ENCODE assay signal across 15 cellular contexts in the genomic region with DNA sequence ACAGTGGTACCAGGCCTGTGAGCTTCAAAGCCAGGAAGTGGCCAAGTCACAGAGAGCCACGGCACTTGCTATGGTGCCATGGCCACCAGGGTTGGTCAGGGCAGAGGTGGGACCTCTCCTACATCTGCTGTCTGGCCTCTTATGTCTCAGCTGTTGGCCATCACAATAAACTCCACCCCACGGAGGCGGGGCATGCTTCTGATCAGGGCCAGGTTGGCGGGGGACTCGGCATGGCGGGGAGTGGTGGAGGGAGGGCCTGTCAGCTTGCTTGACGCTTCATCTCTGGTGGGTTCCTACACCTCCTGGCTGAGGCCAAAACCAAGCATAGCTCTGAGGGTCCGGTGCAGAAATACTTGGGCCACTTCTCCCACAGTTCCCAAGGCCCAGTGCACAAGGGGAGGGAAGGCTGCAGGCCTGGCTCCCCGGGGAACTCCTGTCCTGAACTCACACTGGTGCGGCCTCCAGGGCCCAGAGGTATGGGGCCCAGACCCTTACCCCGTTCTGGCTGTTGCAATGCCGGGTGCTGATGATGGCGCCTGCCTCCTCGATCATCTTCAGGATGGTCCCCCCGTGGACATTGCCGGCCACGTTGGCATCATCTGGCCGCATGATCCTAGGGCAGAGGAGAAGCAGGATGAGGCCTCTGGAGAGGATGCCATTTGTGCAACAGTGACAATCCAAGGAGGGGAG. TPM values are rescaled to one million over a fixed set of nuclear protein-coding genes. Genes with fewer than 3 reads are reported as not detected.
DNase-seq lines count a peak whose midpoint lies in the region; ATAC-seq and TF ChIP-seq lines count a peak whose summit lies in the region.
"Had no signal": no experiment of that assay in that cellular context is flagged by ENCODE, and none has a peak within 500 bp of the region (broad histone marks: within the 10 kb centered on the region; RNA-seq: fewer than 3 reads in every experiment).

No MANE protein-coding gene starts in this region.

- no peaks in the 10 kb centered on the region for H3K36me3 ChIP-seq in Caco-2 (ENCODE audit: control insufficient read depth, insufficient read depth, low read length)
- H3K36me3 ChIP-seq: tibial artery had no signal

- BruUV-seq in Caco-2 (replicated peaks; lab: Mats Ljungman, UMichigan) = no TSS peak

- no peak overlapping the region for H3K4me3 Mint-ChIP-seq in activated naive CD4-positive, alpha-beta T cell treated with anti-CD3 and anti-CD28 coated beads, Interleukin-2, amount 50 U/mL, for 24 hours
- H3K4me3 Mint-ChIP-seq in activated naive CD4-positive, alpha-beta T cell treated with anti-CD3 and anti-CD28 coated beads for 36 hours = no peak overlapping the region
- H3K4me3 Mint-ChIP-seq in WTC11 = no peak overlapping the region
- peak overlapping the region; percentile 59 to 82 (median 70) for H3K4me3 Mint-ChIP-seq in immature natural killer cell
- no peak overlapping the region for H3K4me3 Mint-ChIP-seq in stimulated activated naive B cell treated with anti-CD40 and anti-IgM and Interleukin-4, amounts not matched to agents 10 μg/mL and 1 μg/mL and 100 μg/mL, for 72 hours
- no peak overlapping the region for H3K4me3 Mint-ChIP-seq in Caco-2 (ENCODE audit: unreplicated experiment)
- H3K4me3 Mint-ChIP-seq: mesothelial cell of epicardium had no signal

- TF ChIP-seq CTCF in WTC11 (IDR thresholded peaks at IDR 0.05) (no peak), Caco-2 (IDR thresholded peaks at IDR 0.05; ENCODE audit: insufficient read depth in 1 of 2, low read depth in 1 of 2, low read length in 1 of 2, severe bottlenecking in 1 of 2, unreplicated experiment in 1 of 2) (no peak)

- H3K27me3 ChIP-seq in Caco-2 (replicated peaks; ENCODE audit: control insufficient read depth, insufficient read depth, low read length) = no peaks in the 10 kb centered on the region
- H3K27me3 ChIP-seq: tibial artery had no signal

- ATAC-seq in WTC11 (no peak), HG02610 (IDR thresholded peaks at IDR 0.05; ENCODE audit: unreplicated experiment) (no peak), HG03442 (IDR thresholded peaks at IDR 0.05; ENCODE audit: unreplicated experiment) (no peak)
- ATAC-seq in stimulated activated naive B cell treated with anti-CD40 and anti-IgM and Interleukin-4, amounts not matched to agents 10 μg/mL and 1 μg/mL and 100 μg/mL, for 72 hours (replicated peaks) = no peak

- H3K4me3 ChIP-seq in Caco-2 (ENCODE audit: low read depth, low read length) = no peak overlapping the region
- H3K4me3 ChIP-seq: tibial artery had no signal

- intact Hi-C loops in activated naive CD4-positive, alpha-beta T cell treated with anti-CD3 and anti-CD28 coated beads for 36 hours (cut with micrococcal nuclease) = loop anchor here (2.0 kb wide), 2 partner anchors 89 to 141 kb away; partner anchors contain the start of gene PLEKHG5
- intact Hi-C loops in Caco-2 (cut with micrococcal nuclease; ENCODE audit: unreplicated experiment) = no loop called here

- H3K9me3 Mint-ChIP-seq in activated naive CD4-positive, alpha-beta T cell treated with anti-CD3 and anti-CD28 coated beads, Interleukin-2, amount 50 U/mL, for 24 hours = no peaks in the 10 kb centered on the region
- no peaks in the 10 kb centered on the region for H3K9me3 Mint-ChIP-seq in activated naive CD4-positive, alpha-beta T cell treated with anti-CD3 and anti-CD28 coated beads for 36 hours
- H3K9me3 Mint-ChIP-seq in WTC11 = no peaks in the 10 kb centered on the region
- H3K9me3 Mint-ChIP-seq in immature natural killer cell = no peaks in the 10 kb centered on the region
- H3K9me3 Mint-ChIP-seq in stimulated activated naive B cell treated with anti-CD40 and anti-IgM and Interleukin-4, amounts not matched to agents 10 μg/mL and 1 μg/mL and 100 μg/mL, for 72 hours = no peaks in the 10 kb centered on the region
- no peaks in the 10 kb centered on the region for H3K9me3 Mint-ChIP-seq in Caco-2 (ENCODE audit: unreplicated experiment)
- H3K9me3 Mint-ChIP-seq: mesothelial cell of epicardium had no signal

- no peaks in the 10 kb centered on the region for H3K9me3 ChIP-seq in Caco-2
- H3K9me3 ChIP-seq: tibial artery had no signal

- POLR2A ChIA-PET in WTC11 (lab: Charles Lee) = no interaction called here
- POLR2A ChIA-PET in Caco-2 (lab: Charles Lee) = no interaction called here

- H3K4me1 Mint-ChIP-seq in activated naive CD4-positive, alpha-beta T cell treated with anti-CD3 and anti-CD28 coated beads, Interleukin-2, amount 50 U/mL, for 24 hours = peaks cover 21% of the 10 kb centered on the region
- peaks cover 17% of the 10 kb centered on the region for H3K4me1 Mint-ChIP-seq in activated naive CD4-positive, alpha-beta T cell treated with anti-CD3 and anti-CD28 coated beads for 36 hours (ENCODE audit: low read depth)
- peaks cover 22% of the 10 kb centered on the region for H3K4me1 Mint-ChIP-seq in WTC11
- H3K4me1 Mint-ChIP-seq in immature natural killer cell = peaks cover 24 to 31% of the 10 kb centered on the region in 2 donors
- H3K4me1 Mint-ChIP-seq in stimulated activated naive B cell treated with anti-CD40 and anti-IgM and Interleukin-4, amounts not matched to agents 10 μg/mL and 1 μg/mL and 100 μg/mL, for 72 hours = peaks cover 8 to 9% of the 10 kb centered on the region in 2 donors
- peaks cover 21% of the 10 kb centered on the region for H3K4me1 Mint-ChIP-seq in Caco-2 (ENCODE audit: low read depth, unreplicated experiment)

- H3K27ac Mint-ChIP-seq in activated naive CD4-positive, alpha-beta T cell treated with anti-CD3 and anti-CD28 coated beads, Interleukin-2, amount 50 U/mL, for 24 hours = peak overlapping the region; percentile 18
- no peak overlapping the region for H3K27ac Mint-ChIP-seq in activated naive CD4-positive, alpha-beta T cell treated with anti-CD3 and anti-CD28 coated beads for 36 hours
- H3K27ac Mint-ChIP-seq in WTC11 (peak overlapping the region; percentile 53; the same call in 1 of the 2 replicates), immature natural killer cell (peak overlapping the region; percentile 85 to 94 (median 88)), Caco-2 (ENCODE audit: unreplicated experiment) (no peak overlapping the region)
- peak overlapping the region; percentile 14 for H3K27ac Mint-ChIP-seq in stimulated activated naive B cell treated with anti-CD40 and anti-IgM and Interleukin-4, amounts not matched to agents 10 μg/mL and 1 μg/mL and 100 μg/mL, for 72 hours
- H3K27ac Mint-ChIP-seq: mesothelial cell of epicardium had no signal

- H3K27me3 Mint-ChIP-seq in activated naive CD4-positive, alpha-beta T cell treated with anti-CD3 and anti-CD28 coated beads, Interleukin-2, amount 50 U/mL, for 24 hours = no peaks in the 10 kb centered on the region
- H3K27me3 Mint-ChIP-seq in activated naive CD4-positive, alpha-beta T cell treated with anti-CD3 and anti-CD28 coated beads for 36 hours (ENCODE audit: low read depth) = no peaks in the 10 kb centered on the region
- no peaks in the 10 kb centered on the region for H3K27me3 Mint-ChIP-seq in WTC11 (ENCODE audit: low read depth)
- peaks cover 2 to 3% (median 2%) of the 10 kb centered on the region in 3 donors for H3K27me3 Mint-ChIP-seq in immature natural killer cell (ENCODE audit: low read depth in 3 of 3)
- no peaks in the 10 kb centered on the region for H3K27me3 Mint-ChIP-seq in stimulated activated naive B cell treated with anti-CD40 and anti-IgM and Interleukin-4, amounts not matched to agents 10 μg/mL and 1 μg/mL and 100 μg/mL, for 72 hours
- H3K27me3 Mint-ChIP-seq in Caco-2 (ENCODE audit: insufficient read depth, unreplicated experiment) = no peaks in the 10 kb centered on the region

- CTCF ChIA-PET in activated naive CD4-positive, alpha-beta T cell treated with anti-CD3 and anti-CD28 coated beads for 36 hours (lab: Charles Lee) = interaction anchor here (0.9 to 4.3 kb wide), 12 partner anchors 12 to 133 kb away, joined by 4 to 28 read pairs (median 4); no protein-coding TSS in a partner anchor
- CTCF ChIA-PET in WTC11 (lab: Charles Lee) (interaction anchor here (0.5 to 4.2 kb wide), 17 partner anchors 9 to 137 kb away, joined by 3 to 54 read pairs (median 10); partner anchors contain the start of genes ACOT7 and HES2), Caco-2 (lab: Charles Lee) (interaction anchor here (0.6 to 0.9 kb wide), 4 partner anchors 13 to 57 kb away, joined by 3 to 8 read pairs (median 4); partner anchors contain the start of gene ACOT7)

- peaks cover 26% of the 10 kb centered on the region for H3K4me1 ChIP-seq in Caco-2

- no peak for DNase-seq in activated naive CD4-positive, alpha-beta T cell treated with anti-CD3 and anti-CD28 coated beads for 36 hours
- no peak for DNase-seq in WTC11 (ENCODE audit: low spot score)
- peak; percentile 44 to 47 (median 45) for DNase-seq in immature natural killer cell
- no peak for DNase-seq in stimulated activated naive B cell treated with anti-CD40 and anti-IgM and Interleukin-4, amounts not matched to agents 10 μg/mL and 1 μg/mL and 100 μg/mL, for 72 hours
- DNase-seq in Caco-2 = no peak
- DNase-seq: amniotic stem cell, DMS79, NCI-H187 treated with DMSO at 0.1 percent for 48 hours, NCI-H526 treated with DMSO at 0.1 percent for 48 hours, RPMI8226, tibial artery had no signal

- no peaks in the 10 kb centered on the region for H3K36me3 Mint-ChIP-seq in activated naive CD4-positive, alpha-beta T cell treated with anti-CD3 and anti-CD28 coated beads, Interleukin-2, amount 50 U/mL, for 24 hours
- H3K36me3 Mint-ChIP-seq in activated naive CD4-positive, alpha-beta T cell treated with anti-CD3 and anti-CD28 coated beads for 36 hours (ENCODE audit: low read depth) = no peaks in the 10 kb centered on the region
- H3K36me3 Mint-ChIP-seq in WTC11 (peaks cover 3% of the 10 kb centered on the region; the same call in 1 of the 2 replicates), immature natural killer cell (no peaks in the 10 kb centered on the region), Caco-2 (ENCODE audit: insufficient read depth, unreplicated experiment) (peaks cover 64% of the 10 kb centered on the region)
- peaks cover 6 to 10% of the 10 kb centered on the region in 2 donors for H3K36me3 Mint-ChIP-seq in stimulated activated naive B cell treated with anti-CD40 and anti-IgM and Interleukin-4, amounts not matched to agents 10 μg/mL and 1 μg/mL and 100 μg/mL, for 72 hours
- H3K36me3 Mint-ChIP-seq: mesothelial cell of epicardium had no signal

TF ChIP-seq in WTC11, 78 proteins besides CTCF, POLR2A, EP300 and RAD21 (continues in another document):
- no peak for TF ChIP-seq GABPB1 (CRISPR knock-in tag; IDR thresholded peaks at IDR 0.05)
- no peak for TF ChIP-seq MYBL2 (CRISPR knock-in tag; IDR thresholded peaks at IDR 0.05)
- TF ChIP-seq ZNF416 (CRISPR knock-in tag; IDR thresholded peaks at IDR 0.05) = no peak

RNA-seq across cellular contexts. Expression of gene ACOT7, which starts 44.2 kb away (rescaled TPM):
- 10 to 100 TPM; 74.2 to 77.6 TPM for total RNA-seq in activated naive CD4-positive, alpha-beta T cell treated with anti-CD3 and anti-CD28 coated beads for 36 hours
- total RNA-seq in WTC11 (2021) = 133 to 151 TPM (median 137 TPM) in 3 replicates
- polyA plus RNA-seq in immature natural killer cell = 10 to 100 TPM; 26.7 to 31.2 (median 28.9) TPM
- 179 and 221 TPM in 2 replicates for total RNA-seq in Caco-2 (2022)

Comparison
In these comparisons a context has a peak if more than half of its experiments do, and no peak if none do; other contexts are left out.
1. H3K27ac Mint-ChIP-seq: peak in activated naive CD4-positive, alpha-beta T cell treated with anti-CD3 and anti-CD28 coated beads, Interleukin-2, amount 50 U/mL, for 24 hours (single experiment), WTC11 (single experiment), immature natural killer cell (6 of 6) and stimulated activated naive B cell treated with anti-CD40 and anti-IgM and Interleukin-4, amounts not matched to agents 10 μg/mL and 1 μg/mL and 100 μg/mL, for 72 hours (single experiment); none in activated naive CD4-positive, alpha-beta T cell treated with anti-CD3 and anti-CD28 coated beads for 36 hours (single experiment) and Caco-2 (single experiment).
2. H3K4me3 Mint-ChIP-seq: peak in immature natural killer cell (5 of 5); none in activated naive CD4-positive, alpha-beta T cell treated with anti-CD3 and anti-CD28 coated beads, Interleukin-2, amount 50 U/mL, for 24 hours (single experiment), activated naive CD4-positive, alpha-beta T cell treated with anti-CD3 and anti-CD28 coated beads for 36 hours (single experiment), WTC11 (single experiment), stimulated activated naive B cell treated with anti-CD40 and anti-IgM and Interleukin-4, amounts not matched to agents 10 μg/mL and 1 μg/mL and 100 μg/mL, for 72 hours (0 of 2) and Caco-2 (single experiment).
3. DNase-seq: peak in immature natural killer cell (3 of 3); none in activated naive CD4-positive, alpha-beta T cell treated with anti-CD3 and anti-CD28 coated beads for 36 hours (single experiment), WTC11 (single experiment), stimulated activated naive B cell treated with anti-CD40 and anti-IgM and Interleukin-4, amounts not matched to agents 10 μg/mL and 1 μg/mL and 100 μg/mL, for 72 hours (single experiment) and Caco-2 (0 of 2).